24 cellular contexts compared by ENCODE assay signal in the genomic region with DNA sequence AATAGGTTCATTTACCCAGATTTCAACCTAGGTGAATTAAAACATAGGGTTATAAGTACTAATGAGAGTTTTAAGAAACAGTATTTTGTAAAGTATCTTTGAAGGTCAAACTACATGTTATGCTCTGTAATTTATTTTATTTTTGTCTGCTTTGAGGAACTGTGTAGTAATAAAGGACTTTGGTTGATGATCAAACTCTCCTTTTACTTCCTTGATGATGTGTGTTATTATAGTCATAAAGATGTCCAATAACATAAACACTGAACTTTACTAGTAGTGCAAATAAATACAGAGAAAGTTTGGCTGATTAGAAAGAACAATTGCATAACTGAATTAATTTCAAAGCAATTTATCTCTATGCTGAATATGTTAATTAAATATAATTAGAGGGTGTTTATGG. TPM values are rescaled to one million over a fixed set of nuclear protein-coding genes. Genes with fewer than 3 reads are reported as not detected.
"Had no signal": no experiment of that assay in that cellular context is flagged by ENCODE, and none has a peak within 500 bp of the region (broad histone marks: within the 10 kb centered on the region; RNA-seq: fewer than 3 reads in every experiment).

No MANE protein-coding gene starts in this region.

- ATAC-seq: activated T-helper 17 cell treated with anti-CD3 and anti-CD28 coated beads, Interleukin-2, amount 50 U/mL, for 72 hours; T-helper 17 cell had no signal

- H3K4me3 ChIP-seq: MG63 had no signal

- DNase-seq: activated B cell treated with CpG ODN at 0.5 μM for 24 hours; activated CD4-positive, alpha-beta memory T cell treated with anti-CD3 and anti-CD28 coated beads for 36 hours; activated CD4-positive, alpha-beta T cell treated with anti-CD3 and anti-CD28 coated beads for 1 hour; activated CD4-positive, alpha-beta T cell treated with anti-CD3 and anti-CD28 coated beads, Interleukin-2, amount 10 ng/mL, durations not matched to agents 7 days and 5 days; activated CD8-positive, alpha-beta memory T cell treated with anti-CD3 and anti-CD28 coated beads for 24 hours; activated gamma-delta T cell; activated naive CD4-positive, alpha-beta T cell treated with anti-CD3 and anti-CD28 coated beads for 36 hours; activated T-cell treated with anti-CD3 and anti-CD28 coated beads, Interleukin-2, amount 50 U/mL, for 48 hours; amygdala; MG63; MV-4-11; NCI-H1092 treated with DMSO at 0.1 percent for 48 hours; NCI-H1417 treated with DMSO at 0.1 percent for 48 hours; NCI-H1694 treated with DMSO at 0.1 percent for 48 hours; NCI-H2029 treated with DMSO at 0.1 percent for 48 hours; NCI-H345; NCI-H510A; NCI-H526 treated with DMSO at 0.1 percent for 48 hours; NK-92 treated with Interleukin-12 subunit alpha and Interleukin-12 subunit beta, amount 100 ng/mL, for 24 hours; PC-3; SIG-M5; T-helper 17 cell; T-helper 9 cell had no signal

- H3K27me3 ChIP-seq: MG63 had no signal

- H3K36me3 ChIP-seq: MG63 had no signal

RNA-seq across cellular contexts. Expression of gene GULP1, which starts 6.3 kb away (rescaled TPM):
- total RNA-seq: activated B cell treated with CpG ODN at 0.5 μM for 24 hours; activated CD4-positive, alpha-beta memory T cell treated with anti-CD3 and anti-CD28 coated beads for 36 hours; activated CD4-positive, alpha-beta T cell treated with anti-CD3 and anti-CD28 coated beads, Interleukin-2, amount 10 ng/mL, durations not matched to agents 7 days and 5 days; activated naive CD4-positive, alpha-beta T cell treated with anti-CD3 and anti-CD28 coated beads for 36 hours; activated T-helper 17 cell treated with anti-CD3 and anti-CD28 coated beads, Interleukin-2, amount 50 U/mL, for 72 hours; T-helper 17 cell had no signal
